ENCODE assay signal across 9 cellular contexts in the genomic region with DNA sequence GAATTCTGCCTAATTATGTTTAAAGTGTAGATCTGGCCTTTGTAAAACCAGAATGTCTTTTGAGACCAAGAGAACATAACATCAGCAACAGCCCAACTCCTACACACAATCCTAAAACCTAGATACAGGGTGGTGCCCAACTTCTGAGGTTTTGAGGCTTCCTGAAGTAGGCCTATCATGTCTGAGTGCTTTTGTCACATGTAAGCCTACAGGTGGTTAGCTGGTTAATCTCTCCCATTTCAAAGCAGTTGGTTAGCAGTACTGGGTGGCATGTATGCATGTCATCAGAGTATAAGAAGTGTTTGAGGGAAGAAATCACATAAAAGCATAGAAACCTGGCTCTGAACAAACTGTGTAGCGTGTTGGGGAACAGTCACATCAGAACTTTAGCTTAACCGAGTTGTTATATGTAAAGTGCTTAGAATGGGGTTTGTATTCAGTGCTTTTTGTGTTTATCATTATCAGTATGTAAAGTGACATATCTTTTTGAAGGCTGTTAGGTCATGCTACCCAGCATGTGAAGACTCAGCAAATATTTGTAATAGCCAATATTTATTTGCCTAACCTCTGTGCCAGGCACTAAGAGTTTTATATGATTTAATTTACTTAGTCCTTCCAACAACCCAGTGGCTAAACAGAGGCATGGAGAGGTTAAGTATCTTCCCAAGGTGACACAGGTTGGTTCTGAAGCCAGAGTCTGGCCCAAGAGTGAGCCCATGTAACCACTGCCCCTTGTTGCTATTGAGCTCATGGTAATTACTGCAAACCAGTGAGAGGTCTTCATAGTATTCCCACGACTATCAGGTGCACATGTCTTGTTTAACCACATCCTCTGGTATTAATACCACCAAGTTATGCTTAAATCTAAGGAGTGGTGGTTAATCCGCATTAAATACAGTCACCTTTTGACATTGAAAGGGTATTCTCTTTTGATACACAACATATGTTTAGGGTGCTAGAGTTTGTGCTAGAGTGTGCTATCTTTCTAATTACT. TPM values are rescaled to one million over a fixed set of nuclear protein-coding genes. Genes with fewer than 3 reads are reported as not detected.
DNase-seq lines count a peak whose midpoint lies in the region; ATAC-seq and TF ChIP-seq lines count a peak whose summit lies in the region.
"Had no signal": no experiment of that assay in that cellular context is flagged by ENCODE, and none has a peak within 500 bp of the region (broad histone marks: within the 10 kb centered on the region; RNA-seq: fewer than 3 reads in every experiment).

No MANE protein-coding gene starts in this region.

- H3K9me3 ChIP-seq in ES-I3 (ENCODE audit: control insufficient read depth, insufficient read depth, low read length) (no peaks in the 10 kb centered on the region), colonic mucosa (no peaks in the 10 kb centered on the region)

- H3K4me3 ChIP-seq in colonic mucosa: no peak overlapping the region

- peak overlapping the region; percentile 0; the same call in 1 of the 2 replicates for H3K9ac ChIP-seq in ES-I3 (ENCODE audit: low read depth, low read length)
- peak overlapping the region in 1 of 2 donors; percentile 81 for H3K9ac ChIP-seq in colonic mucosa (ENCODE audit: low read depth in 2 of 2, low read length in 2 of 2)
- H3K9ac ChIP-seq: parathyroid adenoma had no signal

- H3K27ac ChIP-seq in colonic mucosa: no peak overlapping the region
- H3K27ac ChIP-seq: parathyroid adenoma had no signal

- intact Hi-C loops in colonic mucosa (cut with DNase I): loop anchor here (5.0 kb wide), 1 partner anchor 123 kb away; no protein-coding TSS in a partner anchor

- peak; percentile 54 for DNase-seq in SW480 (ENCODE audit: low spot score)
- peak; percentile 38 for DNase-seq in colonic mucosa
- DNase-seq in stimulated activated CD4-positive, alpha-beta T cell treated with anti-CD3 and anti-CD28 coated beads, Interleukin-15, amount 100 ng/mL, for 24 hours: peak; percentile 43
- DNase-seq in DMS153 (lab: John Stamatoyannopoulos, UW): no peak
- DNase-seq in NCI-H2227 treated with DMSO at 0.1 percent for 48 hours (lab: John Stamatoyannopoulos, UW): no peak
- DNase-seq in NCI-H748 treated with DMSO at 0.1 percent for 48 hours (lab: John Stamatoyannopoulos, UW): no peak

- no peaks in the 10 kb centered on the region for H3K27me3 ChIP-seq in colonic mucosa

- H3K36me3 ChIP-seq in ES-I3 (ENCODE audit: insufficient read depth, low read length) (no peaks in the 10 kb centered on the region), colonic mucosa (no peaks in the 10 kb centered on the region)

- ATAC-seq in GM21825 (IDR thresholded peaks at IDR 0.05; ENCODE audit: unreplicated experiment): peak; percentile 23

- H3K4me1 ChIP-seq in ES-I3 (ENCODE audit: insufficient read depth, low read length) (peaks cover 23% of the 10 kb centered on the region), colonic mucosa (no peaks in the 10 kb centered on the region)

- no peak for TF ChIP-seq CTCF in colonic mucosa (IDR thresholded peaks at IDR 0.05)

RNA-seq across cellular contexts. Expression of a gene that starts 2.6 kb away (rescaled TPM):
- 100 to 1,000 TPM; 127 to 131 TPM for total RNA-seq in colonic mucosa

Comparison
In these comparisons a context has a peak if more than half of its experiments do, and no peak if none do; other contexts are left out.
1. DNase-seq: peak in SW480 (single experiment), colonic mucosa (single experiment) and stimulated activated CD4-positive, alpha-beta T cell treated with anti-CD3 and anti-CD28 coated beads, Interleukin-15, amount 100 ng/mL, for 24 hours (single experiment); none in DMS153 (single experiment), NCI-H2227 treated with DMSO at 0.1 percent for 48 hours (single experiment) and NCI-H748 treated with DMSO at 0.1 percent for 48 hours (single experiment).